In the genomic region with DNA sequence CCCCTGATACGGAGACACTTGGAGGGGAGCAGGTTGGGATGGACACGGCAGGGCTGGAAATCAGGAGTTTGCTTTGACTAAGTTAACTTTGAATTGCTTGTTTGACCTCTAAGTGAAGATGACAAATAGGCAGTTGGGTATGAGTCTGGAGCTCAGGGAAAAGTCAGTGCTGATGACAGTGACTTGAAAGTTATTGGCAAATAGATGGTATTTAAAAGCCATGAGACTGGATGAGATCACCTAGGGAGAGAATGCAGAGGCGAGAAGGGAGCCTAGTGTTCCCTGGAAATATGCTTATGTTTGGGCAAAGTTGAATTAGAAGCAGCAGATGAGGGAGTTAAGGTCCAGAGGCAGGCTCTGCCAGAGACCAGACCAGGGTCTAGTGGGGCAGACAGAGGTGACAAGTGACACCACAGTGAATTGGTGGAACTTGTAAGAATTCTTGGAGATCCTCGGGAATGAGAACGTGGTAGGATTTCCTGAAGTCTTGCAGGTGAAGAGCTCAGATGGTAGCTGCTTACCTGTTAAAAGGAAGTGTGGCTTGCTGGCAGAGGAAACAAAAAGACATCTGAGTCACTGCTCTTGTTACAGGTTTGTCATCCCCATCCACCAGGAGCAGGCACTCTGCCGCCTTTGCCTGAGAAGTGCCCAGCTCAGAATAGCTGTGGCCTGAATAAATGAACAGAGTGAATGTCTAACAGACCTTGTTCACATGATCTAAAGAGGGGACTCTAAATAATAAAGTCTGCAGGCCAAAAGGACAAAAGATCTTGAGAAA, we compare ENCODE assay signal across 13 cellular contexts. TPM values are rescaled to one million over a fixed set of nuclear protein-coding genes. Genes with fewer than 3 reads are reported as not detected.
DNase-seq lines count a peak whose midpoint lies in the region; ATAC-seq and TF ChIP-seq lines count a peak whose summit lies in the region.
"Had no signal": no experiment of that assay in that cellular context is flagged by ENCODE, and none has a peak within 500 bp of the region (broad histone marks: within the 10 kb centered on the region; RNA-seq: fewer than 3 reads in every experiment).

No MANE protein-coding gene starts in this region.

- H3K27me3 ChIP-seq in ACC112 (ENCODE audit: insufficient read depth, low read length) (no peaks in the 10 kb centered on the region), H9 (ENCODE audit: insufficient read depth, low read length) (no peaks in the 10 kb centered on the region), mesenchymal stem cell (ENCODE audit: control insufficient read depth in 1 of 2, insufficient read depth in 1 of 2, low read length in 2 of 2) (no peaks in the 10 kb centered on the region), suprapubic skin (no peaks in the 10 kb centered on the region)
- H3K27me3 ChIP-seq: cardiac muscle cell, tibial nerve had no signal

- H3K23me2 ChIP-seq in H9 (ENCODE audit: insufficient read length, low read depth, low read length, poor library complexity, severe bottlenecking) = no peaks in the 10 kb centered on the region

- no CpG with 5 or more reads among the region's 6 CpGs for WGBS in H9 (ENCODE audit: extremely low coverage, insufficient read length, low lambda C conversion rate)
- WGBS in mesenchymal stem cell = 83% methylated on average over 6 of the region's 6 CpGs
- WGBS in suprapubic skin = 83% methylated on average over 6 of the region's 6 CpGs

- H3K23ac ChIP-seq in H9 (ENCODE audit: insufficient read length, low read depth, low read length) = no peak overlapping the region
- H3K23ac ChIP-seq in mesenchymal stem cell (ENCODE audit: low read length in 2 of 2) = no peak overlapping the region

- H4K8ac ChIP-seq in H9 (replicated peaks; ENCODE audit: insufficient read length, low read depth, low read length) = no peak overlapping the region
- no peak overlapping the region for H4K8ac ChIP-seq in mesenchymal stem cell (ENCODE audit: low read length)

- no peaks in the 10 kb centered on the region for H3K9me3 ChIP-seq in H9 (ENCODE audit: control insufficient read depth, low read depth, low read length)
- no peaks in the 10 kb centered on the region for H3K9me3 ChIP-seq in mesenchymal stem cell (ENCODE audit: control insufficient read depth, low read length)
- no peaks in the 10 kb centered on the region for H3K9me3 ChIP-seq in suprapubic skin
- H3K9me3 ChIP-seq: tibial nerve had no signal

- no peaks in the 10 kb centered on the region for H4K20me1 ChIP-seq in H9 (ENCODE audit: control insufficient read depth, insufficient read depth, insufficient read length)

- H2BK120ac ChIP-seq in H9 (ENCODE audit: low read depth, low read length, poor library complexity, severe bottlenecking) (no peak overlapping the region), mesenchymal stem cell (ENCODE audit: low read depth, low read length) (no peak overlapping the region)

- TF ChIP-seq POLR2A in suprapubic skin (IDR thresholded peaks at IDR 0.05) = no peak

- H3K56ac ChIP-seq in H9 (ENCODE audit: insufficient read length, low read depth, low read length) = no peak overlapping the region

- H3K79me1 ChIP-seq in H9 (ENCODE audit: insufficient read depth, low read depth, low read length, poor library complexity, severe bottlenecking) (no peaks in the 10 kb centered on the region), mesenchymal stem cell (replicated peaks; ENCODE audit: low read length, poor library complexity, severe bottlenecking) (no peaks in the 10 kb centered on the region)

- H3K4me3 Mint-ChIP-seq in H9 = no peak overlapping the region
- no peak overlapping the region for H3K4me3 Mint-ChIP-seq in activated CD8-positive, alpha-beta T cell treated with anti-CD3 and anti-CD28 coated beads, Interleukin-2, amount 10 ng/mL, durations not matched to agents 7 days and 5 days
- H3K4me3 Mint-ChIP-seq: T-helper 2 cell treated with Interferon-gamma antibody and Interleukin-4, amounts not matched to agents 5 μg/mL and 100 μg/mL, for 36 hours had no signal

- H4K91ac ChIP-seq in H9 (ENCODE audit: insufficient read length, low read depth, low read length) (no peak overlapping the region), mesenchymal stem cell (ENCODE audit: low read length) (no peak overlapping the region)

- no peak for ATAC-seq in activated CD8-positive, alpha-beta T cell treated with anti-CD3 and anti-CD28 coated beads, Interleukin-2, amount 10 ng/mL, durations not matched to agents 7 days and 5 days
- ATAC-seq: naive thymus-derived CD8-positive, alpha-beta T cell had no signal

- no peak for TF ChIP-seq EP300 in suprapubic skin (IDR thresholded peaks at IDR 0.05)

- H3K14ac ChIP-seq in H9 (ENCODE audit: insufficient read depth, low read length) (no peak overlapping the region), mesenchymal stem cell (ENCODE audit: low read length in 2 of 2) (no peak overlapping the region)

- H3K4ac ChIP-seq in H9 (ENCODE audit: low read depth, low read length) (no peak overlapping the region), mesenchymal stem cell (ENCODE audit: low read depth in 1 of 2, low read length in 2 of 2) (peak overlapping the region in 1 of 2 experiments; percentile 47)

- no peak overlapping the region for H2BK20ac ChIP-seq in H9 (ENCODE audit: low read depth, low read length, poor library complexity, severe bottlenecking)

- H3K79me2 ChIP-seq in ACC112 (ENCODE audit: control insufficient read depth, insufficient read depth, low read length, unreplicated experiment) = no peaks in the 10 kb centered on the region
- H3K79me2 ChIP-seq in H9 (ENCODE audit: insufficient read depth, low read length) = no peaks in the 10 kb centered on the region

- H3K27ac Mint-ChIP-seq in H9 = no peak overlapping the region
- H3K27ac Mint-ChIP-seq in activated CD8-positive, alpha-beta T cell treated with anti-CD3 and anti-CD28 coated beads, Interleukin-2, amount 10 ng/mL, durations not matched to agents 7 days and 5 days = no peak overlapping the region
- H3K27ac Mint-ChIP-seq: T-helper 2 cell treated with Interferon-gamma antibody and Interleukin-4, amounts not matched to agents 5 μg/mL and 100 μg/mL, for 36 hours had no signal

- H3K4me3 ChIP-seq in ACC112 (ENCODE audit: low read depth, low read length) = no peak overlapping the region
- no peak overlapping the region for H3K4me3 ChIP-seq in mesenchymal stem cell (ENCODE audit: insufficient read depth in 1 of 2, low read depth in 1 of 2, low read length in 2 of 2)
- no peak overlapping the region for H3K4me3 ChIP-seq in suprapubic skin
- H3K4me3 ChIP-seq: cardiac muscle cell, tibial nerve had no signal

- H3K36me3 ChIP-seq in ACC112 (ENCODE audit: insufficient read depth, low read length) (no peaks in the 10 kb centered on the region), mesenchymal stem cell (ENCODE audit: control insufficient read depth in 1 of 2, insufficient read depth in 2 of 2, low read depth in 1 of 2, low read length in 2 of 2) (no peaks in the 10 kb centered on the region), suprapubic skin (no peaks in the 10 kb centered on the region)
- H3K36me3 ChIP-seq: cardiac muscle cell, tibial nerve had no signal

- CTCF ChIA-PET in activated CD8-positive, alpha-beta T cell treated with anti-CD3 and anti-CD28 coated beads, Interleukin-2, amount 10 ng/mL, durations not matched to agents 7 days and 5 days (lab: Charles Lee) = interaction anchor here (1.3 to 2.8 kb wide), 2 partner anchors 10 to 164 kb away, joined by 4 to 10 read pairs; no protein-coding TSS in a partner anchor

- H3K9ac ChIP-seq in H9 (ENCODE audit: extremely low read depth, insufficient read length, low read length) (no peak overlapping the region), mesenchymal stem cell (ENCODE audit: low read length) (peak overlapping the region; percentile 53)

- DNase-seq in H9 (no peak), mesenchymal stem cell (peak; percentile 72), suprapubic skin (ENCODE audit: low spot score in 2 of 2) (no peak), SK-N-DZ (ENCODE audit: low spot score) (no peak)
- no peak for DNase-seq in activated effector memory CD4-positive, alpha-beta T cell treated with Interleukin-2 at 50 U/mL for 16 hours
- DNase-seq in activated CD8-positive, alpha-beta T cell treated with anti-CD3 and anti-CD28 coated beads, Interleukin-2, amount 10 ng/mL, durations not matched to agents 7 days and 5 days = no peak
- DNase-seq: naive thymus-derived CD8-positive, alpha-beta T cell; stimulated activated CD4-positive, alpha-beta T cell treated with anti-CD3 and anti-CD28 coated beads, Interleukin-4, amount 100 ng/mL, for 1 hour had no signal

- H3K4me1 ChIP-seq in ACC112 (ENCODE audit: control insufficient read depth, insufficient read depth, low read length, unreplicated experiment) (peaks cover 40% of the 10 kb centered on the region), H9 (ENCODE audit: insufficient read depth, low read length) (no peaks in the 10 kb centered on the region), mesenchymal stem cell (ENCODE audit: control insufficient read depth, insufficient read depth, low read depth, low read length) (peaks cover 28% of the 10 kb centered on the region), suprapubic skin (peaks cover 8% of the 10 kb centered on the region)

- H3K18ac ChIP-seq in H9 (ENCODE audit: insufficient read length, low read depth, low read length) (no peak overlapping the region), mesenchymal stem cell (ENCODE audit: low read depth in 1 of 2, low read length in 2 of 2) (peak overlapping the region in 1 of 2 experiments; percentile 75)

- H2BK12ac ChIP-seq in H9 (ENCODE audit: insufficient read length, low read depth, low read length) = no peak overlapping the region
- peak overlapping the region; percentile 37 to 91 for H2BK12ac ChIP-seq in mesenchymal stem cell (ENCODE audit: low read length in 2 of 2)

- H2AK5ac ChIP-seq in H9 (ENCODE audit: insufficient read length, low read length) (no peak overlapping the region), mesenchymal stem cell (ENCODE audit: low read length, severe bottlenecking) (peak overlapping the region; percentile 66)

- H3T11ph ChIP-seq in H9 (ENCODE audit: low read length) = no peak overlapping the region

- H3K4me1 Mint-ChIP-seq in H9 = peaks cover 4 to 8% of the 10 kb centered on the region in 2 experiments
- peaks cover 12% of the 10 kb centered on the region for H3K4me1 Mint-ChIP-seq in activated CD8-positive, alpha-beta T cell treated with anti-CD3 and anti-CD28 coated beads, Interleukin-2, amount 10 ng/mL, durations not matched to agents 7 days and 5 days (ENCODE audit: low read depth)

- no peaks in the 10 kb centered on the region; a peak in 1 of 5 replicates for H3K9me3 Mint-ChIP-seq in H9
- no peaks in the 10 kb centered on the region for H3K9me3 Mint-ChIP-seq in activated CD8-positive, alpha-beta T cell treated with anti-CD3 and anti-CD28 coated beads, Interleukin-2, amount 10 ng/mL, durations not matched to agents 7 days and 5 days (ENCODE audit: insufficient read depth)
- H3K9me3 Mint-ChIP-seq: naive thymus-derived CD8-positive, alpha-beta T cell; T-helper 2 cell treated with Interferon-gamma antibody and Interleukin-4, amounts not matched to agents 5 μg/mL and 100 μg/mL, for 36 hours had no signal

- H2BK5ac ChIP-seq in H9 (ENCODE audit: insufficient read length, low read length) (no peak overlapping the region), mesenchymal stem cell (ENCODE audit: low read depth, low read length, poor library complexity, severe bottlenecking) (no peak overlapping the region)

- H3K4me2 ChIP-seq in H9 (ENCODE audit: insufficient read depth, insufficient read length, low read length) (no peak overlapping the region), mesenchymal stem cell (ENCODE audit: low read length, poor library complexity, severe bottlenecking) (no peak overlapping the region)

- peak overlapping the region; percentile 14; the same call in 1 of the 2 replicates for H3K27ac ChIP-seq in ACC112 (ENCODE audit: low read depth, low read length)
- no peak overlapping the region for H3K27ac ChIP-seq in H9 (ENCODE audit: insufficient read length, low read depth, low read length)
- H3K27ac ChIP-seq in cingulate gyrus (ENCODE audit: low read depth, low read length) = peak overlapping the region; percentile 48
- H3K27ac ChIP-seq in mesenchymal stem cell (ENCODE audit: low read length, poor library complexity, severe bottlenecking) = peak overlapping the region; percentile 9
- H3K27ac ChIP-seq in suprapubic skin = no peak overlapping the region
- H3K27ac ChIP-seq: cardiac muscle cell had no signal

- H4K5ac ChIP-seq in H9 (ENCODE audit: insufficient read length, low read depth, low read length) = no peak overlapping the region

- H2AFZ ChIP-seq in ACC112 (ENCODE audit: low read length, unreplicated experiment) (no peak overlapping the region), H9 (ENCODE audit: low read length) (no peak overlapping the region), mesenchymal stem cell (ENCODE audit: low read depth, low read length) (no peak overlapping the region)

- POLR2A ChIA-PET in activated CD8-positive, alpha-beta T cell treated with anti-CD3 and anti-CD28 coated beads, Interleukin-2, amount 10 ng/mL, durations not matched to agents 7 days and 5 days (lab: Charles Lee) = no interaction called here

- H3K36me3 Mint-ChIP-seq in H9 (ENCODE audit: insufficient read depth in 1 of 3, low read depth in 3 of 3) = no peaks in the 10 kb centered on the region
- H3K36me3 Mint-ChIP-seq in activated CD8-positive, alpha-beta T cell treated with anti-CD3 and anti-CD28 coated beads, Interleukin-2, amount 10 ng/mL, durations not matched to agents 7 days and 5 days (ENCODE audit: low read depth) = no peaks in the 10 kb centered on the region
- H3K36me3 Mint-ChIP-seq: naive thymus-derived CD8-positive, alpha-beta T cell had no signal

- H3K27me3 Mint-ChIP-seq in H9 (ENCODE audit: low read depth) = peaks cover 6% of the 10 kb centered on the region
- peaks cover 9% of the 10 kb centered on the region for H3K27me3 Mint-ChIP-seq in activated CD8-positive, alpha-beta T cell treated with anti-CD3 and anti-CD28 coated beads, Interleukin-2, amount 10 ng/mL, durations not matched to agents 7 days and 5 days (ENCODE audit: low read depth)

- 0 out of 2 replicates have a peak overlapping the region, but pooled peaks have one; percentile 31 for H2BK15ac ChIP-seq in H9 (ENCODE audit: low read depth, low read length)
- H2BK15ac ChIP-seq in mesenchymal stem cell (ENCODE audit: low read depth, poor library complexity, severe bottlenecking) = no peak overlapping the region

- TF ChIP-seq CTCF in H9 (conservative IDR thresholded peaks at IDR 0.05) (no peak), suprapubic skin (IDR thresholded peaks at IDR 0.05) (no peak)

RNA-seq across cellular contexts. Expression of gene ZSCAN20, which starts 12.5 kb away (rescaled TPM):
- 3.8 and 3.9 TPM in 2 replicates for total RNA-seq in H9 (2021)
- 1.7 TPM for polyA plus RNA-seq in mesenchymal stem cell (2013, experiment 1 of 2)
- 1.6 TPM for polyA plus RNA-seq in mesenchymal stem cell (2013, experiment 2 of 2)
- 1 to 10 TPM; 1.4 to 7.0 (median 3.2) TPM for total RNA-seq in suprapubic skin
- 2.4 and 5.0 TPM in 2 replicates for polyA plus RNA-seq in SK-N-DZ (2014; cell fraction: cytosol; rRNA removed)
- 2.3 and 4.0 TPM in 2 replicates for polyA plus RNA-seq in SK-N-DZ (2014; cell fraction: nucleus; rRNA removed)
- 1 to 10 TPM; 1.8 to 2.1 TPM for total RNA-seq in activated CD8-positive, alpha-beta T cell treated with anti-CD3 and anti-CD28 coated beads, Interleukin-2, amount 10 ng/mL, durations not matched to agents 7 days and 5 days

RNA-seq across cellular contexts. Expression of gene PHC2, which starts 29.1 kb away (rescaled TPM):
- total RNA-seq in H9 (2021) (8.1 and 9.4 TPM in 2 replicates), suprapubic skin (10 to 100 TPM; 77.8 to 81.3 (median 79.5) TPM)
- 114 TPM for polyA plus RNA-seq in mesenchymal stem cell (2013, experiment 1 of 2)
- 112 TPM for polyA plus RNA-seq in mesenchymal stem cell (2013, experiment 2 of 2)
- polyA plus RNA-seq in SK-N-DZ (2014; cell fraction: cytosol; rRNA removed) = 97.6 and 136 TPM in 2 replicates
- 53.3 and 63.6 TPM in 2 replicates for polyA plus RNA-seq in SK-N-DZ (2014; cell fraction: nucleus; rRNA removed)
- total RNA-seq in activated CD8-positive, alpha-beta T cell treated with anti-CD3 and anti-CD28 coated beads, Interleukin-2, amount 10 ng/mL, durations not matched to agents 7 days and 5 days = 10 to 100 TPM; 40.3 to 42.2 TPM

Comparison
In these comparisons a context has a peak if more than half of its experiments do, and no peak if none do; other contexts are left out.
1. H3K27ac ChIP-seq: peak in ACC112 (single experiment), cingulate gyrus (single experiment) and mesenchymal stem cell (single experiment); none in H9 (single experiment) and suprapubic skin (single experiment).